In genomic region chrX:97909245-97909644, GRCh38 we compare ENCODE assay signal across 15 cellular contexts.
DNase-seq lines count a peak whose midpoint lies in the region; ATAC-seq, FAIRE-seq and TF ChIP-seq lines count a peak whose summit lies in the region.
"Had no signal": no experiment of that assay in that cellular context is flagged by ENCODE, and none has a peak within 500 bp of the region (broad histone marks: within the 10 kb centered on the region; RNA-seq: fewer than 3 reads in every experiment).

No MANE protein-coding gene starts in this region.

- peaks cover 0 to 2% of the 10 kb centered on the region in 2 experiments; a peak in 1 of 4 replicates for H3K4me1 Mint-ChIP-seq in H9
- no peaks in the 10 kb centered on the region for H3K4me1 Mint-ChIP-seq in stimulated activated naive CD8-positive, alpha-beta T cell treated with anti-CD3 and anti-CD28 coated beads, Interleukin-15, amount 100 ng/mL, for 72 hours

- H3T11ph ChIP-seq in H9 (ENCODE audit: low read length), result no peak overlapping the region

- H2BK12ac ChIP-seq in H9 (ENCODE audit: insufficient read length, low read depth, low read length), result no peak overlapping the region

- no peak overlapping the region for H4K8ac ChIP-seq in H9 (replicated peaks; ENCODE audit: insufficient read length, low read depth, low read length)

- no peaks in the 10 kb centered on the region for H3K36me3 ChIP-seq in GM12878 (ENCODE audit: control insufficient read depth in 2 of 2, insufficient read depth in 2 of 2, low read length in 1 of 2)
- H3K36me3 ChIP-seq: heart right ventricle had no signal

- DNase-seq in GM12878 (ENCODE audit: low read depth, low spot score) (peak; percentile 1), H9 (no peak), NCI-H524 treated with DMSO at 0.1 percent for 48 hours (lab: John Stamatoyannopoulos, UW) (no peak), NCI-H2171 (lab: John Stamatoyannopoulos, UW) (no peak)
- DNase-seq in stimulated activated naive CD8-positive, alpha-beta T cell treated with anti-CD3 and anti-CD28 coated beads, Interleukin-15, amount 100 ng/mL, for 72 hours, result no peak
- DNase-seq: activated CD4-positive, CD25-positive, alpha-beta regulatory T cell; activated naive CD4-positive, alpha-beta T cell treated with anti-CD3 and anti-CD28 coated beads for 36 hours; heart right ventricle; mesendoderm; PC-9 had no signal

- H3K4ac ChIP-seq in H9 (ENCODE audit: low read depth, low read length), result no peak overlapping the region

- no peak overlapping the region for H3K4me3 ChIP-seq in GM12878
- H3K4me3 ChIP-seq: coronary artery, heart right ventricle, PC-9 had no signal

- no peaks in the 10 kb centered on the region for H3K27me3 Mint-ChIP-seq in H9 (ENCODE audit: low read depth)
- no peaks in the 10 kb centered on the region for H3K27me3 Mint-ChIP-seq in stimulated activated naive CD8-positive, alpha-beta T cell treated with anti-CD3 and anti-CD28 coated beads, Interleukin-15, amount 100 ng/mL, for 72 hours

- SMC1A ChIA-PET in GM12878 (lab: Charles Lee; ENCODE audit: uncharacterized antibody, unreplicated experiment), result no interaction called here

- POLR2A ChIA-PET in GM12878 (lab: Charles Lee), result no interaction called here

- H3K4me3 Mint-ChIP-seq in H9, result no peak overlapping the region
- no peak overlapping the region for H3K4me3 Mint-ChIP-seq in stimulated activated naive CD8-positive, alpha-beta T cell treated with anti-CD3 and anti-CD28 coated beads, Interleukin-15, amount 100 ng/mL, for 72 hours
- H3K4me3 Mint-ChIP-seq: activated naive CD4-positive, alpha-beta T cell treated with anti-CD3 and anti-CD28 coated beads for 36 hours had no signal

- no peaks in the 10 kb centered on the region for H3K79me1 ChIP-seq in H9 (ENCODE audit: insufficient read depth, low read depth, low read length, poor library complexity, severe bottlenecking)

- H2BK15ac ChIP-seq in H9 (ENCODE audit: low read depth, low read length), result no peak overlapping the region

- H2BK120ac ChIP-seq in H9 (ENCODE audit: low read depth, low read length, poor library complexity, severe bottlenecking), result no peak overlapping the region

- intact Hi-C loops in GM12878 (cut with micrococcal nuclease; ENCODE audit: unreplicated experiment), result no loop called here

- H4K5ac ChIP-seq in H9 (ENCODE audit: insufficient read length, low read depth, low read length), result no peak overlapping the region

- H3K9ac ChIP-seq in GM12878 (ENCODE audit: control insufficient read depth, insufficient read depth, low read length) (no peak overlapping the region), H9 (ENCODE audit: extremely low read depth, insufficient read length, low read length) (no peak overlapping the region)

- WGBS in GM12878 (ENCODE audit: insufficient coverage, insufficient replicate concordance, low lambda C conversion rate, missing lambda C conversion rate), result 2% methylated on average over 3 of the region's 3 CpGs
- WGBS in H9 (ENCODE audit: extremely low coverage, insufficient read length, low lambda C conversion rate), result 100% methylated on average over 2 of the region's 3 CpGs

- FAIRE-seq in GM12878 (lab: Jason Lieb, UNC), result no peak
- FAIRE-seq: H1 had no signal

- BruUV-seq in GM12878 (replicated peaks; lab: Mats Ljungman, UMichigan), result no TSS peak

- no peak overlapping the region for H3K56ac ChIP-seq in H9 (ENCODE audit: insufficient read length, low read depth, low read length)

- H3K27me3 ChIP-seq in GM12878 (replicated peaks in 1 of 2; ENCODE audit: control insufficient read depth in 2 of 2, insufficient read depth in 2 of 2, low read length in 1 of 2) (no peaks in the 10 kb centered on the region), H9 (ENCODE audit: insufficient read depth, low read length) (no peaks in the 10 kb centered on the region)

- peaks cover 15 to 16% of the 10 kb centered on the region in 2 experiments for H3K9me3 Mint-ChIP-seq in H9
- peaks cover 0 to 9% of the 10 kb centered on the region in 2 donors for H3K9me3 Mint-ChIP-seq in stimulated activated naive CD8-positive, alpha-beta T cell treated with anti-CD3 and anti-CD28 coated beads, Interleukin-15, amount 100 ng/mL, for 72 hours

- H3K27ac ChIP-seq in GM12878 (ENCODE audit: control insufficient read depth, insufficient read depth), result no peak overlapping the region
- H3K27ac ChIP-seq in H9 (ENCODE audit: insufficient read length, low read depth, low read length), result no peak overlapping the region
- H3K27ac ChIP-seq: coronary artery, heart right ventricle, PC-9 had no signal

- no peak overlapping the region for H3K14ac ChIP-seq in H9 (ENCODE audit: insufficient read depth, low read length)

- no peak for TF ChIP-seq POLR2A in GM12878 (IDR thresholded peaks at IDR 0.05; ENCODE audit: low read depth, low read length)

- no peak overlapping the region for H3K27ac Mint-ChIP-seq in H9
- no peak overlapping the region for H3K27ac Mint-ChIP-seq in stimulated activated naive CD8-positive, alpha-beta T cell treated with anti-CD3 and anti-CD28 coated beads, Interleukin-15, amount 100 ng/mL, for 72 hours
- H3K27ac Mint-ChIP-seq: activated naive CD4-positive, alpha-beta T cell treated with anti-CD3 and anti-CD28 coated beads for 36 hours had no signal

- H3K4me1 ChIP-seq in GM12878 (ENCODE audit: control insufficient read depth, insufficient read depth, low read length) (no peaks in the 10 kb centered on the region), H9 (ENCODE audit: insufficient read depth, low read length) (no peaks in the 10 kb centered on the region)
- H3K4me1 ChIP-seq: heart right ventricle had no signal

- no peak overlapping the region for H4K91ac ChIP-seq in H9 (ENCODE audit: insufficient read length, low read depth, low read length)

- H3K18ac ChIP-seq in H9 (ENCODE audit: insufficient read length, low read depth, low read length), result no peak overlapping the region

- H2AFZ ChIP-seq in GM12878 (ENCODE audit: control insufficient read depth, low read depth, low read length), result no peak overlapping the region
- no peak overlapping the region for H2AFZ ChIP-seq in H9 (ENCODE audit: low read length)
- H2AFZ ChIP-seq: PC-9 had no signal

- H3K23me2 ChIP-seq in H9 (ENCODE audit: insufficient read length, low read depth, low read length, poor library complexity, severe bottlenecking), result no peaks in the 10 kb centered on the region

- TF ChIP-seq RAD21 in GM12878 (IDR thresholded peaks at IDR 0.05; ENCODE audit: insufficient read depth, low read depth, low read length), result no peak

- ATAC-seq in GM19035 (IDR thresholded peaks at IDR 0.05; ENCODE audit: unreplicated experiment), result peak; percentile 85
- ATAC-seq in HG02642 (IDR thresholded peaks at IDR 0.05; ENCODE audit: poor library complexity, unreplicated experiment), result peak; percentile 82
- ATAC-seq in HG03520 (IDR thresholded peaks at IDR 0.05; ENCODE audit: unreplicated experiment), result peak; percentile 98
- peak; percentile 91 for ATAC-seq in GM12878
- no peak for ATAC-seq in stimulated activated naive CD8-positive, alpha-beta T cell treated with anti-CD3 and anti-CD28 coated beads, Interleukin-15, amount 100 ng/mL, for 72 hours
- ATAC-seq: heart right ventricle had no signal

- H2BK5ac ChIP-seq in H9 (ENCODE audit: insufficient read length, low read length), result no peak overlapping the region

- CTCF ChIA-PET in GM12878 (lab: Yijun Ruan, JAX), result no interaction called here

- in situ Hi-C loops in GM12878 (cut with MboI), result no loop called here

- no peaks in the 10 kb centered on the region for H4K20me1 ChIP-seq in GM12878 (ENCODE audit: control insufficient read depth, insufficient read depth)
- no peaks in the 10 kb centered on the region for H4K20me1 ChIP-seq in H9 (ENCODE audit: control insufficient read depth, insufficient read depth, insufficient read length)

- RAD21 ChIA-PET in GM12878 (lab: Charles Lee; ENCODE audit: unreplicated experiment), result no interaction called here

- H2AK5ac ChIP-seq in H9 (ENCODE audit: insufficient read length, low read length), result no peak overlapping the region

- H3K23ac ChIP-seq in H9 (ENCODE audit: insufficient read length, low read depth, low read length), result no peak overlapping the region

- H3K79me2 ChIP-seq in GM12878 (ENCODE audit: control insufficient read depth, insufficient read depth, low read length) (no peaks in the 10 kb centered on the region), H9 (ENCODE audit: insufficient read depth, low read length) (no peaks in the 10 kb centered on the region)

- H2BK20ac ChIP-seq in H9 (ENCODE audit: low read depth, low read length, poor library complexity, severe bottlenecking), result no peak overlapping the region

- TF ChIP-seq CTCF in GM12878 (IDR thresholded peaks at IDR 0.05 in 2 of 3, conservative IDR thresholded peaks at IDR 0.05 in 1 of 3; ENCODE audit: control insufficient read depth in 2 of 3, extremely low read depth in 1 of 3, insufficient read depth in 1 of 3, low read depth in 3 of 3, low read length in 3 of 3) (no peak), H9 (conservative IDR thresholded peaks at IDR 0.05) (no peak)

- H3K9me3 ChIP-seq in GM12878 (replicated peaks; ENCODE audit: control insufficient read depth, insufficient read depth, low read length) (no peaks in the 10 kb centered on the region), H9 (ENCODE audit: control insufficient read depth, low read depth, low read length) (no peaks in the 10 kb centered on the region)

- peak in 1 of 2 experiments; percentile 63; a peak in 1 of 4 replicates for TF ChIP-seq EP300 in GM12878 (IDR thresholded peaks at IDR 0.05; ENCODE audit: borderline replicate concordance in 1 of 2, control insufficient read depth in 1 of 2, low read depth in 2 of 2, low read length in 2 of 2)

- no peak overlapping the region for H3K4me2 ChIP-seq in GM12878 (ENCODE audit: control insufficient read depth, insufficient read depth)
- H3K4me2 ChIP-seq in H9 (ENCODE audit: insufficient read depth, insufficient read length, low read length), result no peak overlapping the region
- H3K4me2 ChIP-seq: PC-9 had no signal

- peaks cover 6 to 29% (median 10%) of the 10 kb centered on the region in 3 experiments; a peak in 4 of 7 replicates for H3K36me3 Mint-ChIP-seq in H9 (ENCODE audit: insufficient read depth in 1 of 3, low read depth in 3 of 3)

TF ChIP-seq in GM12878, 131 proteins besides CTCF, POLR2A, EP300 and RAD21 (continues in another document):
- no peak for TF ChIP-seq IRF5 (IDR thresholded peaks at IDR 0.05; ENCODE audit: borderline replicate concordance)
- peak; percentile 67 for TF ChIP-seq IRF4 (IDR thresholded peaks at IDR 0.05; ENCODE audit: low read depth, low read length)
- peak; percentile 66 for TF ChIP-seq MTA2 (IDR thresholded peaks at IDR 0.05; ENCODE audit: low read depth)
